ENCODE assay signal across 24 cellular contexts in genomic region chr7:159078193-159078910, GRCh38.
"Had no signal": no experiment of that assay in that cellular context is flagged by ENCODE, and none has a peak within 500 bp of the region (broad histone marks: within the 10 kb centered on the region; RNA-seq: fewer than 3 reads in every experiment).

No MANE protein-coding gene starts in this region.

- H3K9me3 ChIP-seq: breast epithelium, gastrocnemius medialis, neutrophil, ovary, prostate gland, tibial artery had no signal

- DNase-seq: activated B cell treated with CpG ODN at 0.5 μM for 24 hours; activated CD4-positive, alpha-beta T cell treated with anti-CD3 and anti-CD28 coated beads, Interleukin-2, amount 50 U/mL, for 1 hour; activated CD8-positive, alpha-beta T cell treated with anti-CD3 and anti-CD28 coated beads for 36 hours; activated naive CD4-positive, alpha-beta T cell; activated T-cell treated with anti-CD3 and anti-CD28 coated beads, Interleukin-2, amount 50 U/mL, for 4 hours; dermis blood vessel endothelial cell; effector CD4-positive, alpha-beta T cell; gastrocnemius medialis; glutamatergic neuron; left cardiac atrium; naive B cell; nephron progenitor cell; ovary; retina; stimulated activated CD4-positive, alpha-beta T cell treated with anti-CD3 and anti-CD28 coated beads, Interleukin-1b, Interleukin-23, amount 100 ng/mL, for 48 hours; stimulated activated CD4-positive, alpha-beta T cell treated with anti-CD3 and anti-CD28 coated beads, Interleukin-4, amount 100 ng/mL, for 4 hours; stimulated activated CD8-positive, alpha-beta memory T cell treated with anti-CD3 and anti-CD28 coated beads, Interleukin-4, amount 100 ng/mL, for 48 hours; stimulated activated naive CD8-positive, alpha-beta T cell treated with anti-CD3 and anti-CD28 coated beads, Interleukin-15, amount 100 ng/mL, for 72 hours; substantia nigra; tibial artery had no signal

- H3K4me3 ChIP-seq: breast epithelium, gastrocnemius medialis, ovary, prostate gland, smooth muscle cell, tibial artery had no signal

- H3K27me3 ChIP-seq: breast epithelium, gastrocnemius medialis, ovary, tibial artery had no signal

- H3K4me1 ChIP-seq: breast epithelium, prostate gland had no signal

- H3K36me3 ChIP-seq: breast epithelium, gastrocnemius medialis, neutrophil, ovary, prostate gland, tibial artery had no signal

- H3K27ac ChIP-seq: breast epithelium, gastrocnemius medialis, neutrophil, ovary, prostate gland, tibial artery had no signal
